19 cellular contexts compared by ENCODE assay signal in the genomic region with DNA sequence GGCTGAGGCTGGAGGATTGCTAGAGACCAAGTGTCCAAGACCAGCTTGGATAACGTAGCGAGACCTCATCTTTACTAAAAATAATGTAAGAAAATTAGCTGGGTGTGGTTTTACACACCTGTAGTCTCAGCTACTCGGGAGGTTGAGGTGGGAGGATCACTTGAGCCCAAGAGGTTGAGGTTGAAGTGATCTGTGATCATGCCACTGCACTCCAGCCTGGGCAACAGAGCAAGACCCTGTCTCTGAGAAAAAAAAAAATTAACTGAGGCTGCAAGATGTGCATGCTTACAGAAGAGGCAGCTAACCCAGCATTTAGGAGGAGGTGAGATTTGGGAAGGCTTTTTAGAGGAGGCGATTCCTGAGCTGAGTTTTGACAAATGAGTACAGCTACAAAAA. TPM values are rescaled to one million over a fixed set of nuclear protein-coding genes. Genes with fewer than 3 reads are reported as not detected.
A peak's percentile ranks its signal among the peaks of the same experiment; 100 is the strongest.
DNase-seq lines count a peak whose midpoint lies in the region; ATAC-seq, FAIRE-seq and TF ChIP-seq lines count a peak whose summit lies in the region.
"Had no signal": no experiment of that assay in that cellular context is flagged by ENCODE, and none has a peak within 500 bp of the region (broad histone marks: within the 10 kb centered on the region; RNA-seq: fewer than 3 reads in every experiment).

No MANE protein-coding gene starts in this region.

- H3K4me1 Mint-ChIP-seq in Caco-2 (ENCODE audit: low read depth, unreplicated experiment): peaks cover 18% of the 10 kb centered on the region
- H3K4me1 Mint-ChIP-seq: CD4-positive, alpha-beta memory T cell had no signal

- H3K27me3 Mint-ChIP-seq in Caco-2 (ENCODE audit: insufficient read depth, unreplicated experiment): no peaks in the 10 kb centered on the region

- H3K4me1 ChIP-seq in heart left ventricle: peaks cover 0 to 31% (median 8%) of the 10 kb centered on the region in 12 donors
- H3K4me1 ChIP-seq in right atrium auricular region: peaks cover 0 to 8% of the 10 kb centered on the region in 2 donors
- H3K4me1 ChIP-seq in Caco-2: peaks cover 52% of the 10 kb centered on the region
- H3K4me1 ChIP-seq in Loucy (ENCODE audit: insufficient read depth, low read length, poor library complexity, severe bottlenecking): peaks cover 48% of the 10 kb centered on the region
- H3K4me1 ChIP-seq in HepG2 (ENCODE audit: insufficient read depth, low read length): peaks cover 98% of the 10 kb centered on the region

- H3K4me2 ChIP-seq in Loucy (ENCODE audit: low read depth, low read length, poor library complexity, severe bottlenecking): peak overlapping the region; percentile 24
- peak overlapping the region; percentile 72; the same call in 1 of the 2 replicates for H3K4me2 ChIP-seq in HepG2 (ENCODE audit: low read depth, low read length)
- H3K4me2 ChIP-seq: BLaER1, GM23338 had no signal

- H3K4me3 Mint-ChIP-seq in Caco-2 (ENCODE audit: unreplicated experiment): no peak overlapping the region
- H3K4me3 Mint-ChIP-seq: CD14-positive monocyte; CD4-positive, alpha-beta memory T cell; GM23338 had no signal

- FAIRE-seq in HepG2 (lab: Jason Lieb, UNC): no peak
- no peak for FAIRE-seq in frontal cortex (lab: Jason Lieb, UNC)
- FAIRE-seq: H54, HTR-8/SVneo had no signal

- no peaks in the 10 kb centered on the region for H3K9me3 Mint-ChIP-seq in Caco-2 (ENCODE audit: unreplicated experiment)
- H3K9me3 Mint-ChIP-seq: CD14-positive monocyte; CD4-positive, alpha-beta memory T cell; GM23338 had no signal

- POLR2A ChIA-PET in Caco-2 (lab: Charles Lee): no interaction called here
- POLR2A ChIA-PET in HepG2 (lab: Yijun Ruan, JAX): interaction anchor here (3.4 kb wide), 1 partner anchor 9 kb away, joined by 37 read pairs; the partner anchor contains the start of gene AK4

- no peak for TF ChIP-seq RAD21 in HepG2 (CRISPR knock-in tag; IDR thresholded peaks at IDR 0.05)

- in situ Hi-C loops in HepG2 (cut with HindIII; ENCODE audit: extremely low pct_ligation_motif_present, low pct_unique_long_range_greater_than_20kb): no loop called here

- H4K20me1 ChIP-seq in Loucy (ENCODE audit: insufficient read depth, low read length, poor library complexity, severe bottlenecking) (peaks cover 72% of the 10 kb centered on the region), HepG2 (ENCODE audit: insufficient read depth, low read length) (peaks cover 10% of the 10 kb centered on the region)

- no peak overlapping the region for H2AFZ ChIP-seq in Loucy (ENCODE audit: low read length)
- H2AFZ ChIP-seq in HepG2 (ENCODE audit: low read length): no peak overlapping the region
- H2AFZ ChIP-seq: GM23338 had no signal

- H3K36me3 Mint-ChIP-seq in Caco-2 (ENCODE audit: insufficient read depth, unreplicated experiment): peaks cover 5% of the 10 kb centered on the region
- H3K36me3 Mint-ChIP-seq: CD4-positive, alpha-beta memory T cell had no signal

- H3K27ac ChIP-seq in heart left ventricle (peak overlapping the region in 7 of 12 donors; percentile 24 to 56 (median 43)), right atrium auricular region (no peak overlapping the region), HepG2 (ENCODE audit: extremely low read length, insufficient read depth, low read length) (peak overlapping the region; percentile 97), WERI-Rb-1 (no peak overlapping the region)
- H3K27ac ChIP-seq: BLaER1 had no signal

- intact Hi-C loops in heart left ventricle (cut with DNase I): no loop called here
- intact Hi-C loops in Caco-2 (cut with micrococcal nuclease; ENCODE audit: unreplicated experiment): no loop called here
- intact Hi-C loops in HepG2 (cut with micrococcal nuclease; ENCODE audit: unreplicated experiment): loop anchor here (5.0 kb wide), 1 partner anchor 90 kb away; no protein-coding TSS in a partner anchor

- H3K79me2 ChIP-seq in Loucy (ENCODE audit: insufficient read depth, low read length) (peaks cover 100% of the 10 kb centered on the region), HepG2 (ENCODE audit: insufficient read depth, low read length) (peaks cover 88% of the 10 kb centered on the region)

- DNase-seq in heart left ventricle: no peak
- no peak for DNase-seq in right atrium auricular region (ENCODE audit: low spot score)
- DNase-seq in Caco-2: no peak
- DNase-seq in HepG2 (ENCODE audit: low spot score): no peak
- DNase-seq in WERI-Rb-1: no peak
- DNase-seq in frontal cortex (ENCODE audit: low spot score in 2 of 2): no peak
- no peak for DNase-seq in inferior parietal cortex (ENCODE audit: extremely low spot score)
- DNase-seq: 8988T; Calu3; CD4-positive, alpha-beta memory T cell; DMS79 treated with DMSO at 0.1 percent for 48 hours; GF-D8 had no signal

- no peak overlapping the region for H3K4me3 ChIP-seq in heart left ventricle
- H3K4me3 ChIP-seq in right atrium auricular region: no peak overlapping the region
- no peak overlapping the region for H3K4me3 ChIP-seq in Caco-2 (ENCODE audit: low read depth, low read length)
- no peak overlapping the region for H3K4me3 ChIP-seq in Loucy (ENCODE audit: low read length, poor library complexity, severe bottlenecking)
- no peak overlapping the region for H3K4me3 ChIP-seq in HepG2 (replicated peaks in 1 of 3; ENCODE audit: insufficient read depth in 1 of 3, low read depth in 2 of 3, low read length in 3 of 3)
- H3K4me3 ChIP-seq in WERI-Rb-1 (ENCODE audit: low read depth, low read length): no peak overlapping the region
- H3K4me3 ChIP-seq: BLaER1, GM23338 had no signal

- 80 to 90% (median 86%) methylated on average over 4 of the region's 4 CpGs for WGBS in heart left ventricle, 4 donors
- WGBS in HepG2 (ENCODE audit: low lambda C conversion rate): 93% methylated on average over 4 of the region's 4 CpGs

- H3K9ac ChIP-seq in Loucy (ENCODE audit: low read depth, low read length, poor library complexity, severe bottlenecking) (no peak overlapping the region), HepG2 (ENCODE audit: insufficient read depth, low read depth, low read length) (no peak overlapping the region; the same call in 1 of the 2 replicates)
- H3K9ac ChIP-seq: BLaER1 had no signal

- H3K9me3 ChIP-seq in heart left ventricle: no peaks in the 10 kb centered on the region
- no peaks in the 10 kb centered on the region for H3K9me3 ChIP-seq in right atrium auricular region
- H3K9me3 ChIP-seq in Caco-2: no peaks in the 10 kb centered on the region
- H3K9me3 ChIP-seq in Loucy (ENCODE audit: insufficient read depth, low read depth, low read length): no peaks in the 10 kb centered on the region
- no peaks in the 10 kb centered on the region for H3K9me3 ChIP-seq in HepG2 (ENCODE audit: low read length)
- no peaks in the 10 kb centered on the region for H3K9me3 ChIP-seq in WERI-Rb-1 (ENCODE audit: severe bottlenecking)
- H3K9me3 ChIP-seq: BLaER1 had no signal

- TF ChIP-seq CTCF in heart left ventricle (IDR thresholded peaks at IDR 0.05): no peak
- TF ChIP-seq CTCF in right atrium auricular region (IDR thresholded peaks at IDR 0.05): no peak
- TF ChIP-seq CTCF in Caco-2 (IDR thresholded peaks at IDR 0.05; ENCODE audit: insufficient read depth in 1 of 2, low read depth in 1 of 2, low read length in 1 of 2, severe bottlenecking in 1 of 2, unreplicated experiment in 1 of 2): no peak
- TF ChIP-seq CTCF in Loucy (conservative IDR thresholded peaks at IDR 0.05; ENCODE audit: low read length): no peak
- no peak for TF ChIP-seq CTCF in HepG2 (CRISPR knock-in tag; IDR thresholded peaks at IDR 0.05)
- TF ChIP-seq CTCF in WERI-Rb-1 (IDR thresholded peaks at IDR 0.05; ENCODE audit: low read depth, low read length): no peak

- BruUV-seq in Caco-2 (replicated peaks; lab: Mats Ljungman, UMichigan) (no TSS peak), HepG2 (replicated peaks; lab: Mats Ljungman, UMichigan) (no TSS peak)

- TF ChIP-seq EP300 in HepG2 (IDR thresholded peaks at IDR 0.05; ENCODE audit: low read depth in 2 of 2, low read length in 2 of 2) (no peak), HepG2 (CRISPR knock-in tag; IDR thresholded peaks at IDR 0.05; ENCODE audit: borderline replicate concordance) (no peak)

- H3F3A ChIP-seq in Loucy (ENCODE audit: low read depth): no peaks in the 10 kb centered on the region

- CTCF ChIA-PET in Caco-2 (lab: Charles Lee): no interaction called here
- CTCF ChIA-PET in HepG2 (lab: Yijun Ruan, JAX; ENCODE audit: low intra/inter-chr PET ratio, low total read pairs): no interaction called here

- ATAC-seq in heart left ventricle (no peak), HepG2 (no peak)
- ATAC-seq: GM23338, HCT116 had no signal

- H3K9me2 ChIP-seq in Loucy (replicated peaks; ENCODE audit: low read depth, low read length): no peaks in the 10 kb centered on the region

- TF ChIP-seq POLR2A in heart left ventricle (IDR thresholded peaks at IDR 0.05) (no peak), HepG2 (IDR thresholded peaks at IDR 0.05; ENCODE audit: insufficient read depth in 1 of 2, low read depth in 2 of 2, low read length in 2 of 2) (no peak)

- no peaks in the 10 kb centered on the region for H3K36me3 ChIP-seq in heart left ventricle
- H3K36me3 ChIP-seq in right atrium auricular region: no peaks in the 10 kb centered on the region
- H3K36me3 ChIP-seq in Caco-2 (ENCODE audit: control insufficient read depth, insufficient read depth, low read length): no peaks in the 10 kb centered on the region; the same call in 1 of the 2 replicates
- peaks cover 6% of the 10 kb centered on the region; the same call in 1 of the 2 replicates for H3K36me3 ChIP-seq in Loucy (ENCODE audit: insufficient read depth, low read length)
- 0 out of 5 replicates have a peak, but pooled peaks cover 0 to 1% of the 10 kb centered on the region in 2 experiments for H3K36me3 ChIP-seq in HepG2 (replicated peaks in 1 of 2; ENCODE audit: control insufficient read depth in 1 of 2, insufficient read depth in 2 of 2, low read length in 2 of 2)
- no peaks in the 10 kb centered on the region for H3K36me3 ChIP-seq in WERI-Rb-1

- H3K27ac Mint-ChIP-seq in Caco-2 (ENCODE audit: unreplicated experiment): peak overlapping the region; percentile 13
- H3K27ac Mint-ChIP-seq: CD4-positive, alpha-beta memory T cell had no signal

- H3K27me3 ChIP-seq in heart left ventricle: no peaks in the 10 kb centered on the region
- H3K27me3 ChIP-seq in right atrium auricular region: no peaks in the 10 kb centered on the region
- H3K27me3 ChIP-seq in Caco-2 (replicated peaks; ENCODE audit: control insufficient read depth, insufficient read depth, low read length): no peaks in the 10 kb centered on the region
- no peaks in the 10 kb centered on the region for H3K27me3 ChIP-seq in Loucy (ENCODE audit: insufficient read depth, low read length, poor library complexity, severe bottlenecking)
- no peaks in the 10 kb centered on the region for H3K27me3 ChIP-seq in HepG2 (ENCODE audit: control insufficient read depth in 1 of 2, insufficient read depth in 2 of 2, low read length in 2 of 2)
- no peaks in the 10 kb centered on the region for H3K27me3 ChIP-seq in WERI-Rb-1 (ENCODE audit: insufficient read depth, low read depth, severe bottlenecking)
- H3K27me3 ChIP-seq: BLaER1 had no signal

RNA-seq across cellular contexts. Expression of gene AK4, which starts 9.5 kb away (rescaled TPM):
- total RNA-seq in heart left ventricle: 100 to 1,000 TPM in 8 of 9 donors, 10 to 100 TPM in 1; 87.8 to 181 (median 123) TPM
- polyA plus RNA-seq in heart left ventricle: 10 to 100 TPM; 16.0 to 40.0 TPM
- total RNA-seq in right atrium auricular region: 10 to 100 TPM; 59.7 to 80.9 TPM
- total RNA-seq in Caco-2 (2022): 131 and 133 TPM in 2 replicates
- total RNA-seq in HepG2 (2016; rRNA removed; fragmentation: Illumina TruSeq; extraction: Trizol): 160 and 244 TPM in 2 replicates
- 32.4 and 33.4 TPM in 2 replicates for total RNA-seq in HepG2 (2016; cell fraction: cytosol; rRNA removed; fragmentation: Illumina TruSeq; extraction: Trizol; ENCODE audit: low read depth)
- 159 and 236 TPM in 2 replicates for total RNA-seq in HepG2 (2016; cell fraction: insoluble cytoplasmic fraction; rRNA removed; fragmentation: Illumina TruSeq; extraction: Trizol)
- 125 and 127 TPM in 2 replicates for total RNA-seq in HepG2 (2016; cell fraction: membrane; rRNA removed; fragmentation: Illumina TruSeq; extraction: Trizol)
- total RNA-seq in HepG2 (2016; cell fraction: nucleus; rRNA removed; fragmentation: Illumina TruSeq; extraction: Trizol): 62.2 and 67.7 TPM in 2 replicates
- polyA plus RNA-seq in HepG2 (2011; rRNA removed): 90.8 and 110 TPM in 2 replicates
- 77.7 and 112 TPM in 2 replicates for polyA plus RNA-seq in HepG2 (2011; cell fraction: cytosol; rRNA removed)
- 26.2 and 29.8 TPM in 2 replicates for polyA plus RNA-seq in HepG2 (2011; cell fraction: nucleus; rRNA removed)
- polyA plus RNA-seq in HepG2 (2012): 92.4 and 139 TPM in 2 replicates
- 33.0 and 40.9 TPM in 2 replicates for polyA plus RNA-seq in HepG2 (2016; cell fraction: cytosol; fragmentation: Illumina TruSeq; extraction: Trizol; ENCODE audit: low read depth)
- 208 TPM in 2 replicates for polyA plus RNA-seq in HepG2 (2016; cell fraction: insoluble cytoplasmic fraction; fragmentation: Illumina TruSeq; extraction: Trizol; ENCODE audit: low read depth)
- polyA plus RNA-seq in HepG2 (2016; cell fraction: membrane; fragmentation: Illumina TruSeq; extraction: Trizol; ENCODE audit: low read depth): 85.0 and 86.6 TPM in 2 replicates
- polyA plus RNA-seq in HepG2 (2016; cell fraction: nucleus; fragmentation: Illumina TruSeq; extraction: Trizol; ENCODE audit: insufficient read depth, low read depth): 69.6 and 74.5 TPM in 2 replicates
- polyA minus RNA-seq in HepG2 (2011; rRNA and poly(A)+ RNA removed; ENCODE audit: low replicate concordance): 13.2 and 122 TPM in 2 replicates
- 75.7 and 79.3 TPM in 2 replicates for polyA minus RNA-seq in HepG2 (2011; cell fraction: cytosol; rRNA and poly(A)+ RNA removed)
- polyA minus RNA-seq in HepG2 (2011; cell fraction: nucleus; rRNA and poly(A)+ RNA removed): 69.5 and 75.5 TPM in 2 replicates
- total RNA-seq in frontal cortex: 9.0 TPM
- polyA plus RNA-seq: CD4-positive, alpha-beta memory T cell had no signal

Comparison
In these comparisons a context has a peak if more than half of its experiments do, and no peak if none do; other contexts are left out.
1. H3K27ac ChIP-seq: peak in heart left ventricle (7 of 12) and HepG2 (single experiment); none in right atrium auricular region (0 of 2) and WERI-Rb-1 (single experiment).